15 cellular contexts compared by ENCODE assay signal in genomic region chr18:77093067-77093430, GRCh38. TPM values are rescaled to one million over a fixed set of nuclear protein-coding genes. Genes with fewer than 3 reads are reported as not detected.
DNase-seq lines count a peak whose midpoint lies in the region; ATAC-seq and TF ChIP-seq lines count a peak whose summit lies in the region.
"Had no signal": no experiment of that assay in that cellular context is flagged by ENCODE, and none has a peak within 500 bp of the region (broad histone marks: within the 10 kb centered on the region; RNA-seq: fewer than 3 reads in every experiment).

No MANE protein-coding gene starts in this region.

- TF ChIP-seq CTCF in OCI-LY1 (IDR thresholded peaks at IDR 0.05; ENCODE audit: low read length) (no peak), natural killer cell (IDR thresholded peaks at IDR 0.05) (no peak)

- 0 out of 2 replicates have a peak, but pooled peaks cover 4% of the 10 kb centered on the region for H3K79me2 ChIP-seq in OCI-LY1 (ENCODE audit: insufficient read depth, low read length)

- H3K4me1 ChIP-seq in OCI-LY1 (ENCODE audit: insufficient read depth, low read length, severe bottlenecking), result peaks cover 85% of the 10 kb centered on the region

- intact Hi-C loops in natural killer cell (cut with micrococcal nuclease), result no loop called here

- CTCF ChIA-PET in activated naive CD4-positive, alpha-beta T cell treated with anti-CD3 and anti-CD28 coated beads, Interleukin-2, amount 10 ng/mL, durations not matched to agents 7 days and 5 days (lab: Charles Lee), result no interaction called here
- CTCF ChIA-PET in activated CD4-positive, alpha-beta memory T cell treated with anti-CD3 and anti-CD28 coated beads, Interleukin-2, amount 10 ng/mL, durations not matched to agents 7 days and 5 days (lab: Charles Lee), result no interaction called here

- no peak for DNase-seq in activated naive CD4-positive, alpha-beta T cell treated with anti-CD3 and anti-CD28 coated beads, Interleukin-2, amount 50 U/mL, for 72 hours (ENCODE audit: low spot score in 2 of 2)
- no peak for DNase-seq in activated naive CD4-positive, alpha-beta T cell treated with anti-CD3 and anti-CD28 coated beads, Interleukin-2, amount 10 ng/mL, durations not matched to agents 7 days and 5 days
- DNase-seq in natural killer cell (no peak), iPS-NIHi7 (ENCODE audit: extremely low spot score) (no peak), NK-92 (lab: John Stamatoyannopoulos, UW; ENCODE audit: unreplicated experiment) (no peak)
- no peak for DNase-seq in stimulated activated effector memory CD8-positive, alpha-beta T cell treated with anti-CD3 and anti-CD28 coated beads, Interleukin-12 subunit alpha, Interleukin-12 subunit beta, amount 100 ng/mL, for 72 hours (ENCODE audit: low spot score in 2 of 2)
- no peak for DNase-seq in activated CD4-positive, alpha-beta memory T cell treated with anti-CD3 and anti-CD28 coated beads, Interleukin-2, amount 10 ng/mL, durations not matched to agents 7 days and 5 days
- DNase-seq: H9, KG1, NCI-H1048, NCI-H187 treated with DMSO at 0.1 percent for 48 hours, NCI-H446 treated with DMSO at 0.1 percent for 48 hours had no signal

- no peaks in the 10 kb centered on the region for H3K9me2 ChIP-seq in OCI-LY1 (ENCODE audit: low read depth, low read length)

- H3K36me3 ChIP-seq in OCI-LY1 (ENCODE audit: insufficient read depth, low read length), result peaks cover 46% of the 10 kb centered on the region

- H4K20me1 ChIP-seq in OCI-LY1 (ENCODE audit: insufficient read depth, low read length), result no peaks in the 10 kb centered on the region

- no peak overlapping the region for H2AFZ ChIP-seq in OCI-LY1 (ENCODE audit: low read length)

- H3K27ac Mint-ChIP-seq in activated naive CD4-positive, alpha-beta T cell treated with anti-CD3 and anti-CD28 coated beads, Interleukin-2, amount 50 U/mL, for 72 hours, result peak overlapping the region; percentile 30 to 76
- H3K27ac Mint-ChIP-seq in activated naive CD4-positive, alpha-beta T cell treated with anti-CD3 and anti-CD28 coated beads, Interleukin-2, amount 10 ng/mL, durations not matched to agents 7 days and 5 days, result no peak overlapping the region
- peak overlapping the region; percentile 87 to 94 for H3K27ac Mint-ChIP-seq in natural killer cell
- H3K27ac Mint-ChIP-seq in stimulated activated effector memory CD8-positive, alpha-beta T cell treated with anti-CD3 and anti-CD28 coated beads, Interleukin-12 subunit alpha, Interleukin-12 subunit beta, amount 100 ng/mL, for 72 hours, result peak overlapping the region; percentile 21
- no peak overlapping the region for H3K27ac Mint-ChIP-seq in activated CD4-positive, alpha-beta memory T cell treated with anti-CD3 and anti-CD28 coated beads, Interleukin-2, amount 10 ng/mL, durations not matched to agents 7 days and 5 days

- no peaks in the 10 kb centered on the region for H3K9me3 ChIP-seq in OCI-LY1 (ENCODE audit: low read length)
- H3K9me3 ChIP-seq: A549 had no signal

- H3K4me3 ChIP-seq in OCI-LY1 (ENCODE audit: low read depth, low read length, poor library complexity, severe bottlenecking), result no peak overlapping the region
- H3K4me3 ChIP-seq: A549 had no signal

- peak overlapping the region; percentile 40 for H3K27ac ChIP-seq in OCI-LY1 (ENCODE audit: low read depth, low read length, poor library complexity, severe bottlenecking)
- H3K27ac ChIP-seq: A549 had no signal

- no peak overlapping the region for H3K4me2 ChIP-seq in OCI-LY1 (ENCODE audit: low read length)
- H3K4me2 ChIP-seq: A549 had no signal

- H3K27me3 ChIP-seq in OCI-LY1 (ENCODE audit: insufficient read depth, low read length), result no peaks in the 10 kb centered on the region

- no peak overlapping the region for H3K4me3 Mint-ChIP-seq in activated naive CD4-positive, alpha-beta T cell treated with anti-CD3 and anti-CD28 coated beads, Interleukin-2, amount 10 ng/mL, durations not matched to agents 7 days and 5 days
- H3K4me3 Mint-ChIP-seq in natural killer cell, result peak overlapping the region; percentile 86
- H3K4me3 Mint-ChIP-seq in stimulated activated effector memory CD8-positive, alpha-beta T cell treated with anti-CD3 and anti-CD28 coated beads, Interleukin-12 subunit alpha, Interleukin-12 subunit beta, amount 100 ng/mL, for 72 hours, result peak overlapping the region; percentile 16
- no peak overlapping the region for H3K4me3 Mint-ChIP-seq in activated CD4-positive, alpha-beta memory T cell treated with anti-CD3 and anti-CD28 coated beads, Interleukin-2, amount 10 ng/mL, durations not matched to agents 7 days and 5 days

- H3K4me1 Mint-ChIP-seq in activated naive CD4-positive, alpha-beta T cell treated with anti-CD3 and anti-CD28 coated beads, Interleukin-2, amount 10 ng/mL, durations not matched to agents 7 days and 5 days, result peaks cover 56% of the 10 kb centered on the region
- peaks cover 89 to 90% of the 10 kb centered on the region in 2 donors for H3K4me1 Mint-ChIP-seq in natural killer cell
- H3K4me1 Mint-ChIP-seq in stimulated activated effector memory CD8-positive, alpha-beta T cell treated with anti-CD3 and anti-CD28 coated beads, Interleukin-12 subunit alpha, Interleukin-12 subunit beta, amount 100 ng/mL, for 72 hours, result peaks cover 90% of the 10 kb centered on the region
- H3K4me1 Mint-ChIP-seq in activated CD4-positive, alpha-beta memory T cell treated with anti-CD3 and anti-CD28 coated beads, Interleukin-2, amount 10 ng/mL, durations not matched to agents 7 days and 5 days, result peaks cover 55% of the 10 kb centered on the region

- no peak overlapping the region for H3K9ac ChIP-seq in OCI-LY1 (ENCODE audit: low read length)

- H3K36me3 Mint-ChIP-seq in activated naive CD4-positive, alpha-beta T cell treated with anti-CD3 and anti-CD28 coated beads, Interleukin-2, amount 50 U/mL, for 72 hours, result peaks cover 6 to 41% of the 10 kb centered on the region in 2 donors
- peaks cover 58% of the 10 kb centered on the region for H3K36me3 Mint-ChIP-seq in activated naive CD4-positive, alpha-beta T cell treated with anti-CD3 and anti-CD28 coated beads, Interleukin-2, amount 10 ng/mL, durations not matched to agents 7 days and 5 days
- peaks cover 8% of the 10 kb centered on the region for H3K36me3 Mint-ChIP-seq in natural killer cell
- peaks cover 46% of the 10 kb centered on the region for H3K36me3 Mint-ChIP-seq in stimulated activated effector memory CD8-positive, alpha-beta T cell treated with anti-CD3 and anti-CD28 coated beads, Interleukin-12 subunit alpha, Interleukin-12 subunit beta, amount 100 ng/mL, for 72 hours
- peaks cover 70% of the 10 kb centered on the region for H3K36me3 Mint-ChIP-seq in activated CD4-positive, alpha-beta memory T cell treated with anti-CD3 and anti-CD28 coated beads, Interleukin-2, amount 10 ng/mL, durations not matched to agents 7 days and 5 days (ENCODE audit: low read depth)

- H3K27me3 Mint-ChIP-seq in activated naive CD4-positive, alpha-beta T cell treated with anti-CD3 and anti-CD28 coated beads, Interleukin-2, amount 10 ng/mL, durations not matched to agents 7 days and 5 days, result no peaks in the 10 kb centered on the region
- no peaks in the 10 kb centered on the region for H3K27me3 Mint-ChIP-seq in natural killer cell (ENCODE audit: low read depth in 2 of 2)
- H3K27me3 Mint-ChIP-seq in activated CD4-positive, alpha-beta memory T cell treated with anti-CD3 and anti-CD28 coated beads, Interleukin-2, amount 10 ng/mL, durations not matched to agents 7 days and 5 days, result no peaks in the 10 kb centered on the region

- H3F3A ChIP-seq in OCI-LY1 (ENCODE audit: insufficient read depth, low read length), result 0 out of 2 replicates have a peak, but pooled peaks cover 2% of the 10 kb centered on the region

- POLR2A ChIA-PET in activated CD4-positive, alpha-beta memory T cell treated with anti-CD3 and anti-CD28 coated beads, Interleukin-2, amount 10 ng/mL, durations not matched to agents 7 days and 5 days (lab: Charles Lee), result interaction anchor here (0.6 kb wide), 1 partner anchor 26 kb away, joined by 4 read pairs; no protein-coding TSS in a partner anchor

- no peak for ATAC-seq in activated naive CD4-positive, alpha-beta T cell treated with anti-CD3 and anti-CD28 coated beads, Interleukin-2, amount 50 U/mL, for 72 hours
- no peak for ATAC-seq in natural killer cell
- no peak for ATAC-seq in stimulated activated effector memory CD8-positive, alpha-beta T cell treated with anti-CD3 and anti-CD28 coated beads, Interleukin-12 subunit alpha, Interleukin-12 subunit beta, amount 100 ng/mL, for 72 hours
- ATAC-seq: A549, HepG2 had no signal

- H3K9me3 Mint-ChIP-seq in activated naive CD4-positive, alpha-beta T cell treated with anti-CD3 and anti-CD28 coated beads, Interleukin-2, amount 50 U/mL, for 72 hours, result no peaks in the 10 kb centered on the region
- H3K9me3 Mint-ChIP-seq in activated naive CD4-positive, alpha-beta T cell treated with anti-CD3 and anti-CD28 coated beads, Interleukin-2, amount 10 ng/mL, durations not matched to agents 7 days and 5 days, result no peaks in the 10 kb centered on the region
- no peaks in the 10 kb centered on the region for H3K9me3 Mint-ChIP-seq in natural killer cell
- H3K9me3 Mint-ChIP-seq in stimulated activated effector memory CD8-positive, alpha-beta T cell treated with anti-CD3 and anti-CD28 coated beads, Interleukin-12 subunit alpha, Interleukin-12 subunit beta, amount 100 ng/mL, for 72 hours, result no peaks in the 10 kb centered on the region
- H3K9me3 Mint-ChIP-seq in activated CD4-positive, alpha-beta memory T cell treated with anti-CD3 and anti-CD28 coated beads, Interleukin-2, amount 10 ng/mL, durations not matched to agents 7 days and 5 days, result no peaks in the 10 kb centered on the region
- H3K9me3 Mint-ChIP-seq: H9 had no signal

RNA-seq across cellular contexts. Expression of gene MBP, which starts 39.5 kb away (rescaled TPM):
- total RNA-seq in activated naive CD4-positive, alpha-beta T cell treated with anti-CD3 and anti-CD28 coated beads, Interleukin-2, amount 50 U/mL, for 72 hours, result 10 to 100 TPM; 52.2 to 60.0 TPM
- total RNA-seq in natural killer cell, result 100 to 1,000 TPM; 183 to 344 (median 325) TPM
- total RNA-seq in activated CD4-positive, alpha-beta memory T cell treated with anti-CD3 and anti-CD28 coated beads, Interleukin-2, amount 10 ng/mL, durations not matched to agents 7 days and 5 days, result 10 to 100 TPM; 81.4 to 95.3 TPM

Comparison
In these comparisons a context has a peak if more than half of its experiments do, and no peak if none do; other contexts are left out.
1. H3K27ac Mint-ChIP-seq: peak in activated naive CD4-positive, alpha-beta T cell treated with anti-CD3 and anti-CD28 coated beads, Interleukin-2, amount 50 U/mL, for 72 hours (2 of 2), natural killer cell (2 of 2) and stimulated activated effector memory CD8-positive, alpha-beta T cell treated with anti-CD3 and anti-CD28 coated beads, Interleukin-12 subunit alpha, Interleukin-12 subunit beta, amount 100 ng/mL, for 72 hours (single experiment); none in activated naive CD4-positive, alpha-beta T cell treated with anti-CD3 and anti-CD28 coated beads, Interleukin-2, amount 10 ng/mL, durations not matched to agents 7 days and 5 days (single experiment) and activated CD4-positive, alpha-beta memory T cell treated with anti-CD3 and anti-CD28 coated beads, Interleukin-2, amount 10 ng/mL, durations not matched to agents 7 days and 5 days (single experiment).
2. H3K4me3 Mint-ChIP-seq: peak in natural killer cell (single experiment) and stimulated activated effector memory CD8-positive, alpha-beta T cell treated with anti-CD3 and anti-CD28 coated beads, Interleukin-12 subunit alpha, Interleukin-12 subunit beta, amount 100 ng/mL, for 72 hours (single experiment); none in activated naive CD4-positive, alpha-beta T cell treated with anti-CD3 and anti-CD28 coated beads, Interleukin-2, amount 10 ng/mL, durations not matched to agents 7 days and 5 days (single experiment) and activated CD4-positive, alpha-beta memory T cell treated with anti-CD3 and anti-CD28 coated beads, Interleukin-2, amount 10 ng/mL, durations not matched to agents 7 days and 5 days (single experiment).